24 cellular contexts compared by ENCODE assay signal in the genomic region with DNA sequence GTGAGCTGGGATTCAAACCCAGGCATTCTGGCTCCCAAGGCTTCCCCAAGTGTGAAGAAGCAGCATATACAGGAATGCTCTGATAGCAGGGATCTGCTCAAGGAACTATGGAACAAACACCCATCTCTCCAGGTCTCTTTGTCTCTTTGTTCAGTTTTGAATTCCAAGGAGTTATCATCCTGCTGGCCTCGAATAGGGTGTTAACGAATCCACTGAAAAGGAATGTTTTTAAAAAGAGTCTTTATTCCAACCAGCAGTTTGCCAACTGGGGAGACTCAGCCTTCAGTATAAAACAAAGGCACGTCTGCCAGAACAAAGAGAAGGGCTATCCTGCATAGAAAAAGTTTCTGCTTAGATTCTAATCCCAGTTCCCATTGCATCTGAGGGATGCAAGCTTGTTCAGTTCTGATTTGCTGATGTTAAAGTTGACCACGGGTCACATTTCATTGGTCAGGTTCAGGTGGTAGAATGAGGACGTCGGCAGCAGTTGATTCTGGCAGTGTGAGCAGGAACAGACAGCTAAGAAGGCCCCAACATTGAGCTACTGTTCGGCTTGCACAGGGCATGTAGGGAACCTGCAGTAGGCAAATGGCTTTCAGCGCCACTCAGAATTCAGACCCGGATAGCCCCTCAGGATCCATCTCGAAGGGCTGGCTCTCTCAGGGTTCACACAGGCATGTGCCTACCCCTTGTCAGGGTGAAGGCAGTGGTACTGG. TPM values are rescaled to one million over a fixed set of nuclear protein-coding genes. Genes with fewer than 3 reads are reported as not detected.
A peak's percentile ranks its signal among the peaks of the same experiment; 100 is the strongest.
DNase-seq lines count a peak whose midpoint lies in the region; ATAC-seq, FAIRE-seq and TF ChIP-seq lines count a peak whose summit lies in the region.
"Had no signal": no experiment of that assay in that cellular context is flagged by ENCODE, and none has a peak within 500 bp of the region (broad histone marks: within the 10 kb centered on the region; RNA-seq: fewer than 3 reads in every experiment).

No MANE protein-coding gene starts in this region.

- CTCF ChIA-PET in H1 (lab: Charles Lee; ENCODE audit: partially characterized antibody) = interaction anchor here (1.6 to 3.7 kb wide), 4 partner anchors 11 to 91 kb away, joined by 3 to 34 read pairs (median 4); no protein-coding TSS in a partner anchor

- 47% methylated on average over 10 of the region's 10 CpGs; no CpG with 5 or more reads in 1 of the 2 experiments for WGBS in H1 (ENCODE audit: extremely low coverage in 1 of 2, insufficient coverage in 1 of 2, insufficient read length in 1 of 2, insufficient replicate concordance in 2 of 2, low coverage in 1 of 2, low lambda C conversion rate in 2 of 2, missing lambda C conversion rate in 1 of 2), 2 experiments

- peak overlapping the region; percentile 14 to 43; a peak in 3 of 4 replicates for H3K4me2 ChIP-seq in H1 (ENCODE audit: insufficient read depth in 1 of 2, low read depth in 2 of 2, low read length in 2 of 2)
- H3K4me2 ChIP-seq: PC-9 had no signal

- H4K8ac ChIP-seq in H1 (ENCODE audit: extremely low read depth, insufficient read depth, low read length) = peak overlapping the region; percentile 40; the same call in 1 of the 2 replicates

- no peak for TF ChIP-seq EP300 in H1 (IDR thresholded peaks at IDR 0.05; ENCODE audit: borderline replicate concordance in 1 of 2, low read depth in 2 of 2, low read length in 2 of 2)

- H3K4ac ChIP-seq in H1 (replicated peaks; ENCODE audit: insufficient read length, low read depth, low read length) = no peak overlapping the region

- no peak overlapping the region for H3K9ac ChIP-seq in HUES48 (ENCODE audit: low read depth, low read length)
- H3K9ac ChIP-seq in H1 (replicated peaks in 1 of 4; ENCODE audit: extremely low read depth in 1 of 4, low read depth in 3 of 4, low read length in 3 of 4) = no peak overlapping the region

- H2AK5ac ChIP-seq in H1 (ENCODE audit: low read depth, low read length) = no peak overlapping the region

- POLR2A ChIA-PET in H1 (lab: Charles Lee; ENCODE audit: partially characterized antibody) = no interaction called here

- H3K36me3 ChIP-seq in HUES48 (ENCODE audit: control insufficient read depth, insufficient read depth, low read length) = no peaks in the 10 kb centered on the region
- H3K36me3 ChIP-seq in H1 (ENCODE audit: control insufficient read depth in 2 of 4, insufficient read depth in 4 of 4, low read length in 3 of 4) = no peaks in the 10 kb centered on the region
- H3K36me3 ChIP-seq: SJSA1 had no signal

- H2AFZ ChIP-seq in H1 (ENCODE audit: low read length) = peak overlapping the region; percentile 82; the same call in 1 of the 2 replicates
- H2AFZ ChIP-seq: PC-9 had no signal

- TF ChIP-seq CTCF in CD14-positive monocyte (IDR thresholded peaks at IDR 0.05) (no peak), H1 (IDR thresholded peaks at IDR 0.05; ENCODE audit: control extremely low read depth in 1 of 3, insufficient read depth in 1 of 3, low read depth in 1 of 3, low read length in 3 of 3) (no peak)

- H3K27me3 Mint-ChIP-seq in CD14-positive monocyte (ENCODE audit: low read depth in 3 of 3) = peaks cover 17 to 41% (median 23%) of the 10 kb centered on the region in 3 donors
- peaks cover 80% of the 10 kb centered on the region for H3K27me3 Mint-ChIP-seq in T-helper 17 cell

- H3K4me3 Mint-ChIP-seq in CD14-positive monocyte = no peak overlapping the region
- H3K4me3 Mint-ChIP-seq in T-helper 17 cell = no peak overlapping the region
- H3K4me3 Mint-ChIP-seq: CD4-positive, CD25-positive, alpha-beta regulatory T cell had no signal

- H3K4me1 Mint-ChIP-seq in CD14-positive monocyte (no peaks in the 10 kb centered on the region), T-helper 17 cell (no peaks in the 10 kb centered on the region)
- H3K4me1 Mint-ChIP-seq: CD4-positive, CD25-positive, alpha-beta regulatory T cell had no signal

- H3K9me3 ChIP-seq in HUES48 (ENCODE audit: control insufficient read depth, insufficient read depth, low read length) (no peaks in the 10 kb centered on the region), H1 (ENCODE audit: insufficient read depth in 2 of 2, low read depth in 1 of 2, low read length in 1 of 2) (no peaks in the 10 kb centered on the region), T-helper 17 cell (ENCODE audit: control insufficient read depth, low read length, poor library complexity, severe bottlenecking) (no peaks in the 10 kb centered on the region)

- no peak overlapping the region for H3K56ac ChIP-seq in H1 (replicated peaks; ENCODE audit: insufficient read length, low read depth, low read length)

- intact Hi-C loops in CD14-positive monocyte (cut with micrococcal nuclease) = no loop called here

- peak overlapping the region; percentile 20; the same call in 1 of the 2 replicates for H2BK12ac ChIP-seq in H1 (ENCODE audit: low read depth, low read length)

- no peak overlapping the region for H2BK15ac ChIP-seq in H1 (ENCODE audit: low read length)

- H3K27ac ChIP-seq in HUES48 (ENCODE audit: low read depth, low read length) = peak overlapping the region; percentile 81
- no peak overlapping the region for H3K27ac ChIP-seq in H1 (ENCODE audit: low read depth, low read length)
- H3K27ac ChIP-seq: HL-60, PC-9, SJSA1 had no signal

- peak overlapping the region; percentile 30 for H4K91ac ChIP-seq in H1 (replicated peaks; ENCODE audit: insufficient read length, low read length)

- no peak for FAIRE-seq in H1 (lab: Jason Lieb, UNC)
- FAIRE-seq: G401.6, HepG2 had no signal

- no peaks in the 10 kb centered on the region for H3K79me1 ChIP-seq in H1 (ENCODE audit: low read depth, low read length)

- no peak overlapping the region for H4K5ac ChIP-seq in H1 (ENCODE audit: insufficient read length, low read depth, low read length)

- no peak for ATAC-seq in T-helper 17 cell
- ATAC-seq: HepG2 had no signal

- H2BK20ac ChIP-seq in H1 (ENCODE audit: low read length) = no peak overlapping the region

- H3K36me3 Mint-ChIP-seq in CD14-positive monocyte (no peaks in the 10 kb centered on the region), T-helper 17 cell (ENCODE audit: low read depth) (no peaks in the 10 kb centered on the region)
- H3K36me3 Mint-ChIP-seq: CD4-positive, CD25-positive, alpha-beta regulatory T cell had no signal

- H2BK120ac ChIP-seq in H1 (replicated peaks; ENCODE audit: low read depth, low read length) = no peak overlapping the region

- no peak overlapping the region for H3K23ac ChIP-seq in H1 (ENCODE audit: insufficient read length)

- no peak for TF ChIP-seq RAD21 in H1 (IDR thresholded peaks at IDR 0.05 in 1 of 2, conservative IDR thresholded peaks at IDR 0.05 in 1 of 2; ENCODE audit: low read depth in 2 of 2, low read length in 2 of 2)

- no peak for TF ChIP-seq POLR2A in H1 (IDR thresholded peaks at IDR 0.05; ENCODE audit: control extremely low read depth in 1 of 2, low read depth in 2 of 2, low read length in 2 of 2)

- H3K18ac ChIP-seq in H1 (ENCODE audit: extremely low read depth, low read length) = no peak overlapping the region

- H3K79me2 ChIP-seq in H1 (ENCODE audit: control insufficient read depth in 1 of 2, insufficient read depth in 2 of 2, low read length in 2 of 2) = no peaks in the 10 kb centered on the region

- H2BK5ac ChIP-seq in H1 (ENCODE audit: low read depth, low read length) = no peak overlapping the region

- H3K14ac ChIP-seq in H1 (ENCODE audit: insufficient read length) = no peak overlapping the region

- no peak overlapping the region for H3K27ac Mint-ChIP-seq in CD14-positive monocyte
- no peak overlapping the region for H3K27ac Mint-ChIP-seq in T-helper 17 cell
- H3K27ac Mint-ChIP-seq: CD4-positive, CD25-positive, alpha-beta regulatory T cell had no signal

- H3K27me3 ChIP-seq in HUES48 (ENCODE audit: control insufficient read depth, insufficient read depth, low read length) (peaks cover 37% of the 10 kb centered on the region), H1 (replicated peaks in 1 of 4; ENCODE audit: control insufficient read depth in 3 of 4, extremely low read depth in 1 of 4, insufficient read depth in 3 of 4, low read length in 3 of 4) (peaks cover 0 to 18% (median 10%) of the 10 kb centered on the region in 4 experiments; a peak in 4 of 7 replicates)
- H3K27me3 ChIP-seq: SJSA1 had no signal

- DNase-seq in CD14-positive monocyte (ENCODE audit: low spot score) (peak; percentile 14), H1 (ENCODE audit: low read depth in 1 of 2, low spot score in 2 of 2) (peak in 1 of 2 experiments; percentile 49), mesenteric fat pad (ENCODE audit: low spot score) (peak; percentile 30), cortex of kidney (lab: John Stamatoyannopoulos, UW) (no peak), T-helper 17 cell (no peak)
- no peak for DNase-seq in effector CD4-positive, alpha-beta T cell
- DNase-seq in NK-92 treated with Interleukin-12 subunit alpha and Interleukin-12 subunit beta, amount 100 ng/mL, for 24 hours (lab: John Stamatoyannopoulos, UW) = no peak
- DNase-seq: CD4-positive, CD25-positive, alpha-beta regulatory T cell; GOT3; Kasumi-1; NCI-H1105; NCI-H1436 treated with DMSO at 0.1 percent for 48 hours; NCI-H2029; NCI-H446; NCI-H524 treated with DMSO at 0.1 percent for 48 hours; NCI-H774; PC-9; Right ventricle myocardium superior had no signal

- H3K4me3 ChIP-seq in HUES48 (ENCODE audit: low read depth, low read length) (no peak overlapping the region), H1 (ENCODE audit: extremely low read depth in 1 of 4, insufficient read depth in 2 of 4, low read depth in 3 of 4, low read length in 4 of 4) (no peak overlapping the region)
- H3K4me3 ChIP-seq: PC-9, SJSA1 had no signal

- H3K23me2 ChIP-seq in H1 (ENCODE audit: low read depth, low read length) = no peaks in the 10 kb centered on the region

- H3K4me1 ChIP-seq in HUES48 (ENCODE audit: control insufficient read depth, insufficient read depth, low read length) (peaks cover 14% of the 10 kb centered on the region), H1 (replicated peaks in 1 of 4; ENCODE audit: control insufficient read depth in 3 of 4, insufficient read depth in 4 of 4, low read length in 3 of 4) (peaks cover 0 to 11% (median 8%) of the 10 kb centered on the region in 4 experiments; a peak in 5 of 7 replicates)
- H3K4me1 ChIP-seq: SJSA1 had no signal

- peaks cover 0 to 2% of the 10 kb centered on the region in 2 experiments for H4K20me1 ChIP-seq in H1 (replicated peaks in 1 of 2; ENCODE audit: control insufficient read depth in 1 of 2, insufficient read depth in 2 of 2, low read length in 2 of 2)

- H3K9me3 Mint-ChIP-seq in CD14-positive monocyte = peaks cover 0 to 5% (median under 1%) of the 10 kb centered on the region in 7 donors
- H3K9me3 Mint-ChIP-seq: CD4-positive, CD25-positive, alpha-beta regulatory T cell had no signal

RNA-seq across cellular contexts. Expression of a gene that starts 22.2 kb away (rescaled TPM):
- polyA plus RNA-seq in CD14-positive monocyte (not detected), H1 (2011; rRNA removed) (under 0.01 TPM in 1 of 2 replicates, not detected in the other)
- not detected in 2 replicates for total RNA-seq in H1 (2021; fragmentation: NEBNext Ultra II Directional; extraction: Animal tissue kit (Norgen Biotek cat#: 25700))
- polyA plus RNA-seq in H1 (2011; cell fraction: cytosol; rRNA removed) = under 0.01 TPM
- 0.03 TPM for polyA plus RNA-seq in H1 (2011; cell fraction: nucleus; rRNA removed)
- polyA plus RNA-seq in H1 (2012, experiment 1 of 2) = not detected in 4 replicates
- not detected for polyA plus RNA-seq in H1 (2012, experiment 2 of 2)
- polyA plus RNA-seq in H1 (2013, experiment 1 of 2) = not detected
- polyA plus RNA-seq in H1 (2013, experiment 2 of 2) = not detected
- polyA minus RNA-seq in H1 (2011; rRNA and poly(A)+ RNA removed) = not detected in 2 replicates
- not detected for polyA minus RNA-seq in H1 (2011; cell fraction: cytosol; rRNA and poly(A)+ RNA removed)
- polyA minus RNA-seq in H1 (2011; cell fraction: nucleus; rRNA and poly(A)+ RNA removed) = not detected
- total RNA-seq in mesenteric fat pad (0.22 TPM), T-helper 17 cell (not detected)
- total RNA-seq: CD4-positive, CD25-positive, alpha-beta regulatory T cell; HepG2; PC-9; RPMI7951 had no signal
- polyA plus RNA-seq: CD4-positive, CD25-positive, alpha-beta regulatory T cell; HepG2 had no signal

RNA-seq across cellular contexts. Expression of a gene that starts 57.0 kb away (rescaled TPM):
- polyA plus RNA-seq in CD14-positive monocyte = 10 to 100 TPM; 34.8 to 40.3 TPM
- 41.1 and 47.4 TPM in 2 replicates for total RNA-seq in H1 (2021; fragmentation: NEBNext Ultra II Directional; extraction: Animal tissue kit (Norgen Biotek cat#: 25700))
- 12.7 and 22.9 TPM in 2 replicates for polyA plus RNA-seq in H1 (2011; rRNA removed)
- 24.6 TPM for polyA plus RNA-seq in H1 (2011; cell fraction: cytosol; rRNA removed)
- polyA plus RNA-seq in H1 (2011; cell fraction: nucleus; rRNA removed) = 12.0 TPM
- polyA plus RNA-seq in H1 (2012, experiment 1 of 2) = 29.6 to 43.4 TPM (median 33.4 TPM) in 4 replicates
- 4.0 TPM for polyA plus RNA-seq in H1 (2012, experiment 2 of 2)
- polyA plus RNA-seq in H1 (2013, experiment 1 of 2) = 32.7 TPM
- 32.9 TPM for polyA plus RNA-seq in H1 (2013, experiment 2 of 2)
- polyA minus RNA-seq in H1 (2011; rRNA and poly(A)+ RNA removed) = 27.8 and 30.4 TPM in 2 replicates
- polyA minus RNA-seq in H1 (2011; cell fraction: cytosol; rRNA and poly(A)+ RNA removed) = 19.0 TPM
- polyA minus RNA-seq in H1 (2011; cell fraction: nucleus; rRNA and poly(A)+ RNA removed) = 29.2 TPM
- 32.9 TPM for total RNA-seq in mesenteric fat pad
- 10 to 100 TPM; 16.4 to 20.3 TPM for total RNA-seq in T-helper 17 cell

Comparison
In these comparisons a context has a peak if more than half of its experiments do, and no peak if none do; other contexts are left out.
1. DNase-seq: peak in CD14-positive monocyte (single experiment) and mesenteric fat pad (single experiment); none in cortex of kidney (single experiment), effector CD4-positive, alpha-beta T cell (single experiment), T-helper 17 cell (0 of 3) and NK-92 treated with Interleukin-12 subunit alpha and Interleukin-12 subunit beta, amount 100 ng/mL, for 24 hours (single experiment).